Comparison of ENCODE assay signal across 8 cellular contexts in genomic region chr13:32415019-32415418, GRCh38. TPM values are rescaled to one million over a fixed set of nuclear protein-coding genes. Genes with fewer than 3 reads are reported as not detected.
A peak's percentile ranks its signal among the peaks of the same experiment; 100 is the strongest.
DNase-seq lines count a peak whose midpoint lies in the region; ATAC-seq and TF ChIP-seq lines count a peak whose summit lies in the region.

No MANE protein-coding gene starts in this region.

- TF ChIP-seq CTCF in CD4-positive, alpha-beta T cell (IDR thresholded peaks at IDR 0.05) = peak; percentile 34
- TF ChIP-seq CTCF in VCaP (conservative IDR thresholded peaks at IDR 0.05) (peak; percentile 70), thyroid gland (IDR thresholded peaks at IDR 0.05) (peak in 1 of 6 experiments; percentile 33)

- no peaks in the 10 kb centered on the region for H3K9me2 ChIP-seq in GM23248 (ENCODE audit: insufficient read depth)

- no peaks in the 10 kb centered on the region for H4K20me1 ChIP-seq in GM23248 (ENCODE audit: insufficient read depth)

- POLR2A ChIA-PET in CD4-positive, alpha-beta T cell (lab: Charles Lee) = interaction anchor here (1.6 kb wide), 1 partner anchor 12 kb away, joined by 5 read pairs; the partner anchor contains the start of gene N4BP2L1

- H2AFZ ChIP-seq in GM23248 = no peak overlapping the region

- no peak overlapping the region for H3K4me2 ChIP-seq in GM23248 (ENCODE audit: unreplicated experiment)

- in situ Hi-C loops in GM23248 (cut with MboI) = no loop called here

- intact Hi-C loops in CD4-positive, alpha-beta T cell (cut with DNase I, micrococcal nuclease) = no loop called here
- intact Hi-C loops in thyroid gland (cut with DNase I) = no loop called here

- TF ChIP-seq POLR2A in thyroid gland (IDR thresholded peaks at IDR 0.05) = no peak

- no peak overlapping the region for H3K4me3 Mint-ChIP-seq in CD4-positive, alpha-beta T cell

- no peak overlapping the region for H3K27ac Mint-ChIP-seq in CD4-positive, alpha-beta T cell

- no peak overlapping the region for H3K27ac ChIP-seq in CD4-positive, alpha-beta T cell (ENCODE audit: low read depth, low read length)
- H3K27ac ChIP-seq in GM23248 (no peak overlapping the region), VCaP (peak overlapping the region; percentile 81), thyroid gland (no peak overlapping the region)

- H3K9me3 Mint-ChIP-seq in CD4-positive, alpha-beta T cell = no peaks in the 10 kb centered on the region

- H3F3A ChIP-seq in GM23248 (ENCODE audit: insufficient read depth) = no peaks in the 10 kb centered on the region

- H3K4me3 ChIP-seq in GM23248 (no peak overlapping the region), thyroid gland (replicated peaks in 1 of 3) (no peak overlapping the region)

- no peaks in the 10 kb centered on the region for H3K79me2 ChIP-seq in GM23248 (ENCODE audit: insufficient read depth)

- H3K36me3 Mint-ChIP-seq in CD4-positive, alpha-beta T cell (ENCODE audit: low read depth) = peaks cover 31% of the 10 kb centered on the region

- peaks cover 28% of the 10 kb centered on the region for H3K4me1 Mint-ChIP-seq in CD4-positive, alpha-beta T cell (ENCODE audit: low read depth)

- no peak overlapping the region for H3K9ac ChIP-seq in GM23248

- peak; percentile 66 for ATAC-seq in CD4-positive, alpha-beta T cell (ENCODE audit: poor library complexity)

- H3K36me3 ChIP-seq in GM23248 (ENCODE audit: low read depth) (no peaks in the 10 kb centered on the region), thyroid gland (no peaks in the 10 kb centered on the region)

- H3K9me3 ChIP-seq in CD4-positive, alpha-beta T cell (ENCODE audit: control insufficient read depth, low read length) = no peaks in the 10 kb centered on the region
- no peaks in the 10 kb centered on the region for H3K9me3 ChIP-seq in GM23248 (ENCODE audit: low read depth)
- H3K9me3 ChIP-seq in thyroid gland = no peaks in the 10 kb centered on the region

- DNase-seq in CD4-positive, alpha-beta T cell = peak in 1 of 10 experiments; percentile 10
- peak; percentile 32 for DNase-seq in GM23248
- peak; percentile 6 for DNase-seq in kidney tubule cell (ENCODE audit: low spot score)
- DNase-seq in thyroid gland = no peak
- no peak for DNase-seq in DMS114 treated with DMSO at 0.1 percent for 48 hours (lab: John Stamatoyannopoulos, UW; ENCODE audit: unreplicated experiment)
- no peak for DNase-seq in NCI-H1105 (lab: John Stamatoyannopoulos, UW)
- DNase-seq in NCI-H2081 treated with DMSO at 0.1 percent for 48 hours (lab: John Stamatoyannopoulos, UW) = no peak

- H3K27me3 ChIP-seq in CD4-positive, alpha-beta T cell (ENCODE audit: control insufficient read depth, insufficient read depth, low read length) = no peaks in the 10 kb centered on the region
- H3K27me3 ChIP-seq in GM23248 (replicated peaks; ENCODE audit: insufficient read depth) (no peaks in the 10 kb centered on the region), thyroid gland (no peaks in the 10 kb centered on the region)

- CTCF ChIA-PET in CD4-positive, alpha-beta T cell (lab: Charles Lee) = interaction anchor here (0.9 to 1.0 kb wide), 2 partner anchors 8 to 166 kb away, joined by 3 to 4 read pairs; no protein-coding TSS in a partner anchor

- no peaks in the 10 kb centered on the region for H3K4me1 ChIP-seq in GM23248 (ENCODE audit: insufficient read depth)
- peaks cover 2% of the 10 kb centered on the region in 2 donors for H3K4me1 ChIP-seq in thyroid gland

- H3K27me3 Mint-ChIP-seq in CD4-positive, alpha-beta T cell = no peaks in the 10 kb centered on the region

RNA-seq across cellular contexts. Expression of gene N4BP2L1, which starts 12.9 kb away (rescaled TPM):
- total RNA-seq in CD4-positive, alpha-beta T cell = 10 to 100 TPM; 47.5 to 50.5 TPM
- 1.1 and 1.2 TPM in 2 replicates for total RNA-seq in GM23248 (2014; rRNA removed; shearing (Covaris generic))
- polyA plus RNA-seq in GM23248 (2016; fragmentation: Nextera tagmentation; extraction: Ambion mirVana) = 0.80 and 1.4 TPM in 2 replicates
- total RNA-seq in thyroid gland = 10 to 100 TPM; 15.0 to 38.7 (median 23.8) TPM

Comparison
In these comparisons a context has a peak if more than half of its experiments do, and no peak if none do; other contexts are left out.
1. DNase-seq: peak in GM23248 (single experiment) and kidney tubule cell (single experiment); none in thyroid gland (0 of 2), DMS114 treated with DMSO at 0.1 percent for 48 hours (single experiment), NCI-H1105 (single experiment) and NCI-H2081 treated with DMSO at 0.1 percent for 48 hours (single experiment).